Comparison of ENCODE assay signal across 13 cellular contexts in genomic region chrX:120450163-120450562, GRCh38. TPM values are rescaled to one million over a fixed set of nuclear protein-coding genes. Genes with fewer than 3 reads are reported as not detected.
DNase-seq lines count a peak whose midpoint lies in the region; ATAC-seq, FAIRE-seq and TF ChIP-seq lines count a peak whose summit lies in the region.
"Had no signal": no experiment of that assay in that cellular context is flagged by ENCODE, and none has a peak within 500 bp of the region (broad histone marks: within the 10 kb centered on the region; RNA-seq: fewer than 3 reads in every experiment).

No MANE protein-coding gene starts in this region.

- H3K9me3 Mint-ChIP-seq in CD4-positive, alpha-beta memory T cell: no peaks in the 10 kb centered on the region
- H3K9me3 Mint-ChIP-seq: stimulated activated naive CD8-positive, alpha-beta T cell treated with anti-CD3 and anti-CD28 coated beads, Interleukin-15, Interleukin-2, amounts not matched to agents 100 ng/mL and 50 ng/mL, for 24 hours had no signal

- H3K27me3 ChIP-seq in CD4-positive, alpha-beta memory T cell (ENCODE audit: insufficient read depth, low read length): no peaks in the 10 kb centered on the region
- H3K27me3 ChIP-seq in HCT116 (ENCODE audit: insufficient read depth, low read length): no peaks in the 10 kb centered on the region
- H3K27me3 ChIP-seq in kidney epithelial cell (ENCODE audit: control insufficient read depth, insufficient read depth, low read length): no peaks in the 10 kb centered on the region
- no peaks in the 10 kb centered on the region for H3K27me3 ChIP-seq in MG63

- H3K36me3 Mint-ChIP-seq in CD4-positive, alpha-beta memory T cell: peaks cover 17 to 38% of the 10 kb centered on the region in 2 donors

- no peaks in the 10 kb centered on the region for H4K20me1 ChIP-seq in HCT116 (ENCODE audit: insufficient read depth)

- no peak overlapping the region for H3K27ac ChIP-seq in CD4-positive, alpha-beta memory T cell (ENCODE audit: low read depth, low read length)
- no peak overlapping the region for H3K27ac ChIP-seq in HCT116 (ENCODE audit: low read depth, low read length)

- no peak overlapping the region for H3K4me3 Mint-ChIP-seq in CD4-positive, alpha-beta memory T cell
- H3K4me3 Mint-ChIP-seq: stimulated activated naive CD8-positive, alpha-beta T cell treated with anti-CD3 and anti-CD28 coated beads, Interleukin-15, Interleukin-2, amounts not matched to agents 100 ng/mL and 50 ng/mL, for 24 hours had no signal

- no peak overlapping the region for H3K9ac ChIP-seq in HCT116 (ENCODE audit: low read length)

- no peak overlapping the region for H3K4me3 ChIP-seq in CD4-positive, alpha-beta memory T cell (ENCODE audit: low read length in 2 of 2)
- H3K4me3 ChIP-seq in HCT116 (replicated peaks in 1 of 2; ENCODE audit: low read depth in 1 of 2, low read length in 2 of 2) (no peak overlapping the region), kidney epithelial cell (ENCODE audit: low read depth, low read length) (no peak overlapping the region), MG63 (no peak overlapping the region)
- H3K4me3 ChIP-seq: lung had no signal

- RAD21 ChIA-PET in HCT116 (lab: Charles Lee; ENCODE audit: low non-redundant PET in 1 of 2, low total read pairs in 2 of 2, uncharacterized antibody in 2 of 2, unreplicated experiment in 2 of 2): no interaction called here

- ATAC-seq in HCT116 (no peak), GM21447 (IDR thresholded peaks at IDR 0.05; ENCODE audit: unreplicated experiment) (no peak)

- H3K27me3 Mint-ChIP-seq in CD4-positive, alpha-beta memory T cell: no peaks in the 10 kb centered on the region
- H3K27me3 Mint-ChIP-seq: stimulated activated naive CD8-positive, alpha-beta T cell treated with anti-CD3 and anti-CD28 coated beads, Interleukin-15, Interleukin-2, amounts not matched to agents 100 ng/mL and 50 ng/mL, for 24 hours had no signal

- no peak for TF ChIP-seq POLR2A in HCT116 (IDR thresholded peaks at IDR 0.05; ENCODE audit: borderline replicate concordance, extremely low read depth, insufficient read depth, insufficient read length)

- CTCF ChIA-PET in CD4-positive, alpha-beta memory T cell (lab: Charles Lee; ENCODE audit: partially characterized antibody): interaction anchor here (0.6 to 4.7 kb wide), 6 partner anchors 9 to 85 kb away, joined by 3 to 43 read pairs (median 4); no protein-coding TSS in a partner anchor
- CTCF ChIA-PET in HCT116 (lab: Charles Lee): no interaction called here

- no peaks in the 10 kb centered on the region for H3K9me2 ChIP-seq in HCT116 (ENCODE audit: insufficient read depth)

- peaks cover 10% of the 10 kb centered on the region for H3K4me1 ChIP-seq in CD4-positive, alpha-beta memory T cell (ENCODE audit: insufficient read depth, low read length)
- no peaks in the 10 kb centered on the region for H3K4me1 ChIP-seq in HCT116 (ENCODE audit: control insufficient read depth in 1 of 2, insufficient read depth in 2 of 2, low read length in 2 of 2)

- peaks cover 10 to 20% (median 14%) of the 10 kb centered on the region in 4 donors for H3K4me1 Mint-ChIP-seq in CD4-positive, alpha-beta memory T cell

- POLR2A ChIA-PET in CD4-positive, alpha-beta memory T cell (lab: Charles Lee; ENCODE audit: partially characterized antibody): no interaction called here
- POLR2A ChIA-PET in HCT116 (lab: Charles Lee): no interaction called here

- TF ChIP-seq CTCF in HCT116 (IDR thresholded peaks at IDR 0.05 in 2 of 3, conservative IDR thresholded peaks at IDR 0.05 in 1 of 3; ENCODE audit: borderline replicate concordance in 1 of 3, insufficient read depth in 1 of 3, low read depth in 2 of 3, low read length in 2 of 3) (peak; percentile 6 to 32 (median 24); a peak in 3 of 6 replicates), kidney epithelial cell (IDR thresholded peaks at IDR 0.05; ENCODE audit: insufficient read depth, low read length, poor library complexity, severe bottlenecking) (peak; percentile 16)

- no peaks in the 10 kb centered on the region for H3K79me2 ChIP-seq in HCT116 (ENCODE audit: insufficient read depth, low read length)

- no peak overlapping the region for H2AFZ ChIP-seq in HCT116 (ENCODE audit: low read depth, low read length, poor library complexity, severe bottlenecking)

- no peak for FAIRE-seq in HTR-8/SVneo (lab: Jason Lieb, UNC)
- FAIRE-seq: TTC549 had no signal

- peaks cover 8% of the 10 kb centered on the region for H3K36me3 ChIP-seq in CD4-positive, alpha-beta memory T cell (ENCODE audit: insufficient read depth, low read length)
- H3K36me3 ChIP-seq in HCT116 (ENCODE audit: control insufficient read depth in 1 of 2, insufficient read depth in 2 of 2, low read length in 2 of 2) (peaks cover 0 to 4% of the 10 kb centered on the region in 2 experiments; a peak in 1 of 4 replicates), kidney epithelial cell (ENCODE audit: control insufficient read depth, insufficient read depth, low read length) (no peaks in the 10 kb centered on the region), MG63 (no peaks in the 10 kb centered on the region; the same call in none of the 2 replicates)

- peak; percentile 45; the same call in 1 of the 2 replicates for TF ChIP-seq RAD21 in HCT116 (IDR thresholded peaks at IDR 0.05; ENCODE audit: low read depth)

- H3K27ac Mint-ChIP-seq in CD4-positive, alpha-beta memory T cell: no peak overlapping the region
- H3K27ac Mint-ChIP-seq: stimulated activated naive CD8-positive, alpha-beta T cell treated with anti-CD3 and anti-CD28 coated beads, Interleukin-15, Interleukin-2, amounts not matched to agents 100 ng/mL and 50 ng/mL, for 24 hours had no signal

- no peak overlapping the region for H3K4me2 ChIP-seq in HCT116 (ENCODE audit: low read length)

- DNase-seq in CD4-positive, alpha-beta memory T cell: peak in 3 of 5 donors; percentile 6 to 21 (median 19)
- DNase-seq in HCT116 (ENCODE audit: low read depth, low spot score) (no peak), RPMI8226 (peak; percentile 7), kidney epithelial cell (ENCODE audit: low read depth) (no peak), NCI-H146 (lab: John Stamatoyannopoulos, UW) (no peak), HTR-8/SVneo (ENCODE audit: insufficient read length, low spot score) (no peak), MG63 (no peak)
- DNase-seq: activated naive CD4-positive, alpha-beta T cell; GF-D8 had no signal

- BruUV-seq in HCT116 (replicated peaks; lab: Mats Ljungman, UMichigan): no TSS peak

- H3K9me3 ChIP-seq in CD4-positive, alpha-beta memory T cell (ENCODE audit: control insufficient read depth in 1 of 2, low read length in 2 of 2): no peaks in the 10 kb centered on the region
- H3K9me3 ChIP-seq in HCT116 (ENCODE audit: control insufficient read depth in 1 of 2, insufficient read depth in 1 of 2, low read depth in 1 of 2, low read length in 2 of 2) (no peaks in the 10 kb centered on the region), MG63 (no peaks in the 10 kb centered on the region)

- intact Hi-C loops in CD4-positive, alpha-beta memory T cell (cut with micrococcal nuclease): loop anchor here (2.0 to 5.0 kb wide), 2 partner anchors 69 to 198 kb away; partner anchors contain the start of gene ZBTB33
- intact Hi-C loops in HCT116 (cut with micrococcal nuclease): loop anchor here (5.0 kb wide), 1 partner anchor 68 kb away; no protein-coding TSS in a partner anchor

TF ChIP-seq in HCT116, 20 proteins besides CTCF, POLR2A, EP300 and RAD21 (continues in another document):
- no peak for TF ChIP-seq REST (IDR thresholded peaks at IDR 0.05; ENCODE audit: low read depth)
- no peak for TF ChIP-seq JUND (IDR thresholded peaks at IDR 0.05)
- no peak for TF ChIP-seq MAX (IDR thresholded peaks at IDR 0.05)
- TF ChIP-seq FOSL1 (IDR thresholded peaks at IDR 0.05; ENCODE audit: low read depth): no peak
- TF ChIP-seq YY1 (IDR thresholded peaks at IDR 0.05; ENCODE audit: extremely low read depth, insufficient replicate concordance, low read depth, low read length): no peak
- no peak for TF ChIP-seq EZH2 (IDR thresholded peaks at IDR 0.05)
- TF ChIP-seq ZNF274 (IDR thresholded peaks at IDR 0.05; ENCODE audit: low read depth, low read length): no peak
- no peak for TF ChIP-seq ZFX (IDR thresholded peaks at IDR 0.05)

RNA-seq across cellular contexts. Expression of gene LAMP2, which starts 18.9 kb away (rescaled TPM):
- 10 to 100 TPM; 44.2 to 45.8 TPM for total RNA-seq in CD4-positive, alpha-beta memory T cell
- 100 to 1,000 TPM in 1 of 2 donors, 10 to 100 TPM in 1; 83.0 to 155 TPM for polyA plus RNA-seq in CD4-positive, alpha-beta memory T cell
- total RNA-seq in HCT116 (2021; ENCODE audit: unreplicated experiment) (41.1 TPM), kidney epithelial cell (115 and 121 TPM in 2 replicates)
- polyA plus RNA-seq in HCT116 (2012): 26.6 and 31.9 TPM in 2 replicates
- total RNA-seq in MG63 (2014; rRNA removed; shearing (Covaris generic); ENCODE audit: low replicate concordance): 78.8 and 87.1 TPM in 2 replicates

Comparison
In these comparisons a context has a peak if more than half of its experiments do, and no peak if none do; other contexts are left out.
1. DNase-seq: peak in CD4-positive, alpha-beta memory T cell (3 of 5) and RPMI8226 (single experiment); none in HCT116 (single experiment), kidney epithelial cell (single experiment), NCI-H146 (single experiment), HTR-8/SVneo (single experiment) and MG63 (single experiment).